In the genomic region with DNA sequence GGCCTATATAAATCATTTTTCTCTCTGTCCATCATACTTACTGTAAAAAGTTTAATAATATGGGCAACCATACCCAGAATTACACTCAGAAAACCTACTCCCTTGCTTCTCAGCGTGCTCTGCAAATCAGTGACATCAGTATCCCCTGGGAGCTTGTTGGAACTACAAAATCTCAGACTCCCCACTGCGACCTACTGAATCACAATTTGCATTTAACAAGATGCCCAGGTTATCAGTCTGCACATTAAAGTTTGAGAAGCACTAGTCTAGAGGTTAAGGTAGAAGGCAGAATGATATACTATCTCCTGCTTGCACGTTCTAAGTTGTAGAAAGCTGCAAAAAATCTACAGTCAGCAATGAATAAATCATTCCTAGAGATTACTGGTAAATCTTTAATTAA, we compare ENCODE assay signal across 21 cellular contexts.
"Had no signal": no experiment of that assay in that cellular context is flagged by ENCODE, and none has a peak within 500 bp of the region (broad histone marks: within the 10 kb centered on the region; RNA-seq: fewer than 3 reads in every experiment).

No MANE protein-coding gene starts in this region.

- H3K27me3 ChIP-seq: dorsolateral prefrontal cortex, esophagus muscularis mucosa, gastrocnemius medialis, heart right ventricle, ovary, right atrium auricular region, sigmoid colon, suprapubic skin, thyroid gland had no signal

- DNase-seq: cortex of kidney; dorsolateral prefrontal cortex; effector memory CD4-positive, alpha-beta T cell; gastrocnemius medialis; heart right ventricle; hypothalamus; kidney glomerular epithelial cell; mucosa of descending colon; naive thymus-derived CD8-positive, alpha-beta T cell; nucleus accumbens; ovary; sigmoid colon; small intestine; stimulated activated CD4-positive, alpha-beta T cell treated with anti-CD3 and anti-CD28 coated beads, Interleukin-12 subunit alpha, Interleukin-12 subunit beta, amount 100 ng/mL, for 4 hours; stimulated activated naive CD8-positive, alpha-beta T cell treated with anti-CD3 and anti-CD28 coated beads, Interleukin-15, Interleukin-2, amounts not matched to agents 100 U/mL and 50 U/mL, for 24 hours; thyroid gland had no signal

- H3K4me3 Mint-ChIP-seq: naive thymus-derived CD8-positive, alpha-beta T cell; neural crest cell; type B pancreatic cell had no signal

- H3K27ac Mint-ChIP-seq: naive thymus-derived CD8-positive, alpha-beta T cell; type B pancreatic cell had no signal

- ATAC-seq: gastrocnemius medialis; heart right ventricle; mucosa of descending colon; naive thymus-derived CD8-positive, alpha-beta T cell; stimulated activated naive CD8-positive, alpha-beta T cell treated with anti-CD3 and anti-CD28 coated beads, Interleukin-15, Interleukin-2, amounts not matched to agents 100 U/mL and 50 U/mL, for 24 hours had no signal

- H3K4me3 ChIP-seq: dorsolateral prefrontal cortex, esophagus muscularis mucosa, gastrocnemius medialis, heart right ventricle, mucosa of descending colon, ovary, right atrium auricular region, sigmoid colon, suprapubic skin, thyroid gland had no signal

- H3K27ac ChIP-seq: dorsolateral prefrontal cortex, esophagus muscularis mucosa, gastrocnemius medialis, heart right ventricle, ovary, right atrium auricular region, sigmoid colon, suprapubic skin, thyroid gland had no signal

- H3K4me1 ChIP-seq: gastrocnemius medialis had no signal

- H3K9me3 Mint-ChIP-seq: naive thymus-derived CD8-positive, alpha-beta T cell; type B pancreatic cell had no signal

- H3K27me3 Mint-ChIP-seq: naive thymus-derived CD8-positive, alpha-beta T cell; type B pancreatic cell had no signal

- H3K9me3 ChIP-seq: esophagus muscularis mucosa, gastrocnemius medialis, heart right ventricle, mucosa of descending colon, ovary, right atrium auricular region, sigmoid colon, suprapubic skin, thyroid gland had no signal

- H3K36me3 ChIP-seq: esophagus muscularis mucosa, gastrocnemius medialis, heart right ventricle, ovary, right atrium auricular region, sigmoid colon, suprapubic skin, thyroid gland had no signal
